Comparison of ENCODE assay signal across 19 cellular contexts in genomic region chr17:2789700-2790099, GRCh38. TPM values are rescaled to one million over a fixed set of nuclear protein-coding genes. Genes with fewer than 3 reads are reported as not detected.
DNase-seq lines count a peak whose midpoint lies in the region; ATAC-seq and TF ChIP-seq lines count a peak whose summit lies in the region.
"Had no signal": no experiment of that assay in that cellular context is flagged by ENCODE, and none has a peak within 500 bp of the region (broad histone marks: within the 10 kb centered on the region; RNA-seq: fewer than 3 reads in every experiment).

No MANE protein-coding gene starts in this region.

- H3K27ac Mint-ChIP-seq in MCF 10A (ENCODE audit: low read depth, unreplicated experiment) (no peak overlapping the region), WTC11 (no peak overlapping the region)
- no peak overlapping the region for H3K27ac Mint-ChIP-seq in activated T-helper 17 cell treated with anti-CD3 and anti-CD28 coated beads, Interleukin-2, amount 50 U/mL, for 72 hours

- H3K9ac ChIP-seq in Loucy (ENCODE audit: low read depth, low read length, poor library complexity, severe bottlenecking) = peak overlapping the region; percentile 70

- peaks cover 31% of the 10 kb centered on the region for H3K79me2 ChIP-seq in Loucy (ENCODE audit: insufficient read depth, low read length)

- H3K27me3 Mint-ChIP-seq in MCF 10A (ENCODE audit: insufficient read depth, unreplicated experiment) = no peaks in the 10 kb centered on the region
- H3K27me3 Mint-ChIP-seq in WTC11 (ENCODE audit: low read depth) = no peaks in the 10 kb centered on the region
- peaks cover 4% of the 10 kb centered on the region for H3K27me3 Mint-ChIP-seq in activated T-helper 17 cell treated with anti-CD3 and anti-CD28 coated beads, Interleukin-2, amount 50 U/mL, for 72 hours

- TF ChIP-seq CTCF in MCF 10A (IDR thresholded peaks at IDR 0.05; ENCODE audit: unreplicated experiment) = no peak
- TF ChIP-seq CTCF in breast epithelium (IDR thresholded peaks at IDR 0.05) = no peak
- TF ChIP-seq CTCF in Loucy (conservative IDR thresholded peaks at IDR 0.05; ENCODE audit: low read length) = no peak
- TF ChIP-seq CTCF in WTC11 (IDR thresholded peaks at IDR 0.05) = no peak

- DNase-seq in MCF 10A (ENCODE audit: unreplicated experiment) (peak; percentile 13), breast epithelium (ENCODE audit: low spot score in 2 of 2) (no peak), amniotic epithelial cell (ENCODE audit: low read depth) (peak; percentile 5), WTC11 (ENCODE audit: low spot score) (no peak)
- no peak for DNase-seq in stimulated activated CD4-positive, alpha-beta T cell treated with anti-CD3 and anti-CD28 coated beads, Interleukin-1b, Interleukin-23, amount 100 ng/mL, for 48 hours
- DNase-seq: ACHN, DMS53, NCI-H1048, NCI-H1417 treated with DMSO at 0.1 percent for 48 hours, NCI-H187, NCI-H446, NCI-H526, SHP77 treated with DMSO at 0.1 percent for 48 hours had no signal

- POLR2A ChIA-PET in MCF 10A (lab: Yijun Ruan, JAX) (interaction anchor here (1.0 kb wide), 1 partner anchor 37 kb away, joined by 3 read pairs; no protein-coding TSS in a partner anchor), WTC11 (lab: Charles Lee) (interaction anchor here (0.7 kb wide), 1 partner anchor 859 kb away, joined by 10 read pairs; no protein-coding TSS in a partner anchor)

- no peak overlapping the region for H3K27ac ChIP-seq in breast epithelium
- H3K27ac ChIP-seq: C4-2B, RWPE1, SK-N-MC had no signal

- no peak overlapping the region for H2AFZ ChIP-seq in Loucy (ENCODE audit: low read length)

- ATAC-seq in WTC11 = no peak
- no peak for ATAC-seq in activated T-helper 17 cell treated with anti-CD3 and anti-CD28 coated beads, Interleukin-2, amount 50 U/mL, for 72 hours (replicated peaks)

- no peak overlapping the region for H3K4me3 Mint-ChIP-seq in MCF 10A (ENCODE audit: unreplicated experiment)
- no peak overlapping the region for H3K4me3 Mint-ChIP-seq in WTC11
- no peak overlapping the region for H3K4me3 Mint-ChIP-seq in activated T-helper 17 cell treated with anti-CD3 and anti-CD28 coated beads, Interleukin-2, amount 50 U/mL, for 72 hours

- H3K4me1 Mint-ChIP-seq in MCF 10A (ENCODE audit: insufficient read depth, unreplicated experiment) (no peaks in the 10 kb centered on the region), WTC11 (peaks cover 4% of the 10 kb centered on the region)
- peaks cover 15% of the 10 kb centered on the region for H3K4me1 Mint-ChIP-seq in activated T-helper 17 cell treated with anti-CD3 and anti-CD28 coated beads, Interleukin-2, amount 50 U/mL, for 72 hours

- H4K20me1 ChIP-seq in Loucy (ENCODE audit: insufficient read depth, low read length, poor library complexity, severe bottlenecking) = no peaks in the 10 kb centered on the region

- no peak for TF ChIP-seq POLR2A in breast epithelium (IDR thresholded peaks at IDR 0.05)

- H3K9me3 ChIP-seq in breast epithelium = no peaks in the 10 kb centered on the region
- H3K9me3 ChIP-seq in Loucy (ENCODE audit: insufficient read depth, low read depth, low read length) = no peaks in the 10 kb centered on the region

- intact Hi-C loops in MCF 10A (cut with micrococcal nuclease) (no loop called here), breast epithelium (cut with DNase I; ENCODE audit: low total_unique reads) (loop anchor here (5.0 to 10.0 kb wide), 2 partner anchors 615 to 1693 kb away; no protein-coding TSS in a partner anchor)

- H3K4me1 ChIP-seq in breast epithelium = no peaks in the 10 kb centered on the region
- H3K4me1 ChIP-seq in Loucy (ENCODE audit: insufficient read depth, low read length, poor library complexity, severe bottlenecking) = peaks cover 88% of the 10 kb centered on the region

- peaks cover 10% of the 10 kb centered on the region; the same call in 1 of the 2 replicates for H3F3A ChIP-seq in Loucy (ENCODE audit: low read depth)

- H3K9me3 Mint-ChIP-seq in MCF 10A (ENCODE audit: unreplicated experiment) (no peaks in the 10 kb centered on the region), WTC11 (no peaks in the 10 kb centered on the region)
- no peaks in the 10 kb centered on the region for H3K9me3 Mint-ChIP-seq in activated T-helper 17 cell treated with anti-CD3 and anti-CD28 coated beads, Interleukin-2, amount 50 U/mL, for 72 hours

- CTCF ChIA-PET in MCF 10A (lab: Yijun Ruan, JAX) = interaction anchor here (0.6 to 1.1 kb wide), 5 partner anchors 19 to 301 kb away, joined by 3 read pairs; no protein-coding TSS in a partner anchor
- CTCF ChIA-PET in WTC11 (lab: Charles Lee) = interaction anchor here (0.8 to 2.7 kb wide), 4 partner anchors 12 to 223 kb away, joined by 3 to 16 read pairs (median 6); no protein-coding TSS in a partner anchor

- BruUV-seq in MCF 10A (replicated peaks; lab: Mats Ljungman, UMichigan) = no TSS peak

- no peaks in the 10 kb centered on the region for H3K9me2 ChIP-seq in Loucy (replicated peaks; ENCODE audit: low read depth, low read length)

- H3K36me3 Mint-ChIP-seq in MCF 10A (ENCODE audit: insufficient read depth, unreplicated experiment) = no peaks in the 10 kb centered on the region
- H3K36me3 Mint-ChIP-seq in WTC11 = no peaks in the 10 kb centered on the region
- no peaks in the 10 kb centered on the region for H3K36me3 Mint-ChIP-seq in activated T-helper 17 cell treated with anti-CD3 and anti-CD28 coated beads, Interleukin-2, amount 50 U/mL, for 72 hours (ENCODE audit: low read depth)

- H3K4me3 ChIP-seq in breast epithelium (no peak overlapping the region), Loucy (ENCODE audit: low read length, poor library complexity, severe bottlenecking) (peak overlapping the region; percentile 71)
- H3K4me3 ChIP-seq: SK-N-MC had no signal

- peak overlapping the region; percentile 85 for H3K4me2 ChIP-seq in Loucy (ENCODE audit: low read depth, low read length, poor library complexity, severe bottlenecking)

- H3K27me3 ChIP-seq in breast epithelium (no peaks in the 10 kb centered on the region), Loucy (ENCODE audit: insufficient read depth, low read length, poor library complexity, severe bottlenecking) (no peaks in the 10 kb centered on the region)

- H3K36me3 ChIP-seq in breast epithelium (no peaks in the 10 kb centered on the region), Loucy (ENCODE audit: insufficient read depth, low read length) (no peaks in the 10 kb centered on the region)

TF ChIP-seq in WTC11, 78 proteins besides CTCF, POLR2A, EP300 and RAD21 (continues in another document):
- TF ChIP-seq PRRX2 (CRISPR knock-in tag; IDR thresholded peaks at IDR 0.05) (no peak), ZNF317 (CRISPR knock-in tag; IDR thresholded peaks at IDR 0.05; ENCODE audit: borderline replicate concordance, low read depth) (no peak), CREM (CRISPR knock-in tag; IDR thresholded peaks at IDR 0.05) (no peak), GABPB1 (CRISPR knock-in tag; IDR thresholded peaks at IDR 0.05) (no peak), ZNF396 (CRISPR knock-in tag; IDR thresholded peaks at IDR 0.05; ENCODE audit: borderline replicate concordance) (no peak), NR1H2 (CRISPR knock-in tag; IDR thresholded peaks at IDR 0.05) (no peak), ATF3 (CRISPR knock-in tag; conservative IDR thresholded peaks at IDR 0.05) (no peak), MXD4 (CRISPR knock-in tag; IDR thresholded peaks at IDR 0.05; ENCODE audit: borderline replicate concordance) (no peak), ERG (CRISPR knock-in tag; IDR thresholded peaks at IDR 0.05) (no peak), SP1 (CRISPR knock-in tag; conservative IDR thresholded peaks at IDR 0.05) (no peak), E2F5 (CRISPR knock-in tag; IDR thresholded peaks at IDR 0.05) (no peak), RELA (CRISPR knock-in tag; IDR thresholded peaks at IDR 0.05; ENCODE audit: borderline replicate concordance) (no peak), ZNF671 (CRISPR knock-in tag; IDR thresholded peaks at IDR 0.05) (no peak), TEAD4 (CRISPR knock-in tag; IDR thresholded peaks at IDR 0.05) (no peak), JAZF1 (CRISPR knock-in tag; IDR thresholded peaks at IDR 0.05) (no peak)

RNA-seq across cellular contexts. Expression of gene RAP1GAP2, which starts 6.5 kb away (rescaled TPM):
- total RNA-seq in MCF 10A (2022) (33.8 and 40.2 TPM in 2 replicates), breast epithelium (10 to 100 TPM in 2 of 3 donors, 1 to 10 TPM in 1; 5.3 to 23.4 (median 10.8) TPM), WTC11 (2021) (64.5 to 72.8 TPM (median 65.4 TPM) in 3 replicates)
- 1 to 10 TPM in 1 of 2 donors, under 1 TPM in 1; 0.77 to 1.6 TPM for total RNA-seq in activated T-helper 17 cell treated with anti-CD3 and anti-CD28 coated beads, Interleukin-2, amount 50 U/mL, for 72 hours

RNA-seq across cellular contexts. Expression of gene CCDC92B, which starts 40.2 kb away (rescaled TPM):
- total RNA-seq in MCF 10A (2022) (not detected in 2 replicates), breast epithelium (under 1 TPM in 1 of 3 donors, not detected in 2; 0.33 TPM), WTC11 (2021) (14.4 to 15.2 TPM (median 14.6 TPM) in 3 replicates)
- total RNA-seq in activated T-helper 17 cell treated with anti-CD3 and anti-CD28 coated beads, Interleukin-2, amount 50 U/mL, for 72 hours = under 1 TPM in 1 of 2 donors, not detected in 1; 0.11 TPM
- total RNA-seq: H4 had no signal

Comparison
In these comparisons a context has a peak if more than half of its experiments do, and no peak if none do; other contexts are left out.
1. DNase-seq: peak in MCF 10A (single experiment) and amniotic epithelial cell (single experiment); none in breast epithelium (0 of 2), WTC11 (single experiment) and stimulated activated CD4-positive, alpha-beta T cell treated with anti-CD3 and anti-CD28 coated beads, Interleukin-1b, Interleukin-23, amount 100 ng/mL, for 48 hours (single experiment).
2. RNA of gene CCDC92B, which starts 40.2 kb away (total RNA-seq): 14.4 to 15.2 TPM in WTC11; 0.11 TPM in activated T-helper 17 cell treated with anti-CD3 and anti-CD28 coated beads, Interleukin-2, amount 50 U/mL, for 72 hours, not detected in MCF 10A and 0.33 TPM in breast epithelium; every median in the first group is over 10 times any median in the second.